ENCODE assay signal across 17 cellular contexts in genomic region chr1:2358072-2358471, GRCh38.
"Had no signal": no experiment of that assay in that cellular context is flagged by ENCODE, and none has a peak within 500 bp of the region (broad histone marks: within the 10 kb centered on the region; RNA-seq: fewer than 3 reads in every experiment).

No MANE protein-coding gene starts in this region.

- ATAC-seq: activated naive CD4-positive, alpha-beta T cell treated with anti-CD3 and anti-CD28 coated beads, Interleukin-2, amount 50 U/mL, for 72 hours; left colon had no signal

- H3K27ac ChIP-seq: adrenal gland, hepatocyte, neural progenitor cell, thyroid gland had no signal

- DNase-seq: activated B cell treated with CpG ODN at 0.5 μM for 24 hours; activated CD4-positive, alpha-beta memory T cell treated with anti-CD3 and anti-CD28 coated beads for 36 hours; activated CD4-positive, alpha-beta T cell treated with anti-CD3 and anti-CD28 coated beads for 4 hours; activated gamma-delta T cell treated with Interleukin-2 at 50 U/mL for 16 hours; activated T-cell treated with anti-CD3 and anti-CD28 coated beads for 4 hours; adrenal gland; dermis blood vessel endothelial cell; effector memory CD4-positive, alpha-beta T cell; left colon; stimulated activated CD4-positive, alpha-beta T cell treated with anti-CD3 and anti-CD28 coated beads, Interleukin-1b, Interleukin-23, amount 100 ng/mL, for 48 hours; stimulated activated CD8-positive, alpha-beta memory T cell treated with anti-CD3 and anti-CD28 coated beads, Interleukin-4, amount 100 ng/mL, for 48 hours; stimulated activated naive CD4-positive, alpha-beta T cell treated with Interleukin-2 at 50 U/mL for 16 hours; thyroid gland had no signal

- H3K79me2 ChIP-seq: hepatocyte had no signal

- H2AFZ ChIP-seq: hepatocyte, neural progenitor cell had no signal

- H3K27me3 ChIP-seq: adrenal gland, hepatocyte, neural progenitor cell, thyroid gland had no signal

- H3K36me3 ChIP-seq: adrenal gland, neural progenitor cell, thyroid gland had no signal

- H3K4me3 ChIP-seq: adrenal gland, hepatocyte, lung, neural progenitor cell, thyroid gland had no signal

- H3K4me2 ChIP-seq: hepatocyte, neural progenitor cell had no signal

- H3K9me3 ChIP-seq: adrenal gland, thyroid gland had no signal

- H3K4me1 ChIP-seq: adrenal gland had no signal
